In genomic region chr1:199629624-199630023, GRCh38 we compare ENCODE assay signal across 20 cellular contexts.
DNase-seq lines count a peak whose midpoint lies in the region; ATAC-seq, FAIRE-seq and TF ChIP-seq lines count a peak whose summit lies in the region.
"Had no signal": no experiment of that assay in that cellular context is flagged by ENCODE, and none has a peak within 500 bp of the region (broad histone marks: within the 10 kb centered on the region; RNA-seq: fewer than 3 reads in every experiment).

No MANE protein-coding gene starts in this region.

- no peaks in the 10 kb centered on the region for H3K27me3 ChIP-seq in Loucy (ENCODE audit: insufficient read depth, low read length, poor library complexity, severe bottlenecking)
- H3K27me3 ChIP-seq in GM12878 (replicated peaks in 1 of 2; ENCODE audit: control insufficient read depth in 2 of 2, insufficient read depth in 2 of 2, low read length in 1 of 2): no peaks in the 10 kb centered on the region
- no peaks in the 10 kb centered on the region for H3K27me3 ChIP-seq in keratinocyte (ENCODE audit: control insufficient read depth, extremely low read depth, insufficient read depth, low read length)
- no peaks in the 10 kb centered on the region for H3K27me3 ChIP-seq in CD8-positive, alpha-beta memory T cell (ENCODE audit: insufficient read depth, low read length, poor library complexity, severe bottlenecking)

- TF ChIP-seq EP300 in GM12878 (IDR thresholded peaks at IDR 0.05; ENCODE audit: borderline replicate concordance in 1 of 2, control insufficient read depth in 1 of 2, low read depth in 2 of 2, low read length in 2 of 2): no peak

- H3K4me1 ChIP-seq in Loucy (ENCODE audit: insufficient read depth, low read length, poor library complexity, severe bottlenecking) (peaks cover 15% of the 10 kb centered on the region), GM12878 (ENCODE audit: control insufficient read depth, insufficient read depth, low read length) (no peaks in the 10 kb centered on the region), keratinocyte (ENCODE audit: control insufficient read depth, extremely low read depth, insufficient read depth, low read length) (peaks cover 11% of the 10 kb centered on the region)
- H3K4me1 ChIP-seq in CD8-positive, alpha-beta memory T cell (ENCODE audit: insufficient read depth, low read length): no peaks in the 10 kb centered on the region
- H3K4me1 ChIP-seq: A549 had no signal

- peaks cover 4% of the 10 kb centered on the region for H3K9me3 Mint-ChIP-seq in activated CD8-positive, alpha-beta T cell treated with anti-CD3 and anti-CD28 coated beads, Interleukin-2, amount 10 ng/mL, durations not matched to agents 7 days and 5 days (ENCODE audit: insufficient read depth)
- peaks cover 2% of the 10 kb centered on the region for H3K9me3 Mint-ChIP-seq in activated CD8-positive, alpha-beta T cell treated with anti-CD3 and anti-CD28 coated beads for 36 hours
- peaks cover 0 to 21% (median 4%) of the 10 kb centered on the region in 5 donors for H3K9me3 Mint-ChIP-seq in CD8-positive, alpha-beta memory T cell
- H3K9me3 Mint-ChIP-seq in activated CD4-positive, alpha-beta T cell treated with anti-CD3 and anti-CD28 coated beads for 36 hours (ENCODE audit: low read depth): peaks cover 2% of the 10 kb centered on the region

- no peak for TF ChIP-seq RAD21 in GM12878 (IDR thresholded peaks at IDR 0.05; ENCODE audit: insufficient read depth, low read depth, low read length)

- CTCF ChIA-PET in activated CD8-positive, alpha-beta T cell treated with anti-CD3 and anti-CD28 coated beads, Interleukin-2, amount 10 ng/mL, durations not matched to agents 7 days and 5 days (lab: Charles Lee): no interaction called here
- CTCF ChIA-PET in activated CD8-positive, alpha-beta T cell treated with anti-CD3 and anti-CD28 coated beads for 36 hours (lab: Charles Lee): interaction anchor here (1.3 to 1.5 kb wide), 2 partner anchors 10 to 55 kb away, joined by 3 to 4 read pairs; no protein-coding TSS in a partner anchor
- CTCF ChIA-PET in GM12878 (lab: Yijun Ruan, JAX): interaction anchor here (0.6 to 1.4 kb wide), 2 partner anchors 11 to 334 kb away, joined by 3 read pairs; no protein-coding TSS in a partner anchor
- CTCF ChIA-PET in CD8-positive, alpha-beta memory T cell (lab: Charles Lee): no interaction called here
- CTCF ChIA-PET in activated CD4-positive, alpha-beta T cell treated with anti-CD3 and anti-CD28 coated beads for 36 hours (lab: Charles Lee): no interaction called here

- no peak overlapping the region for H3K27ac Mint-ChIP-seq in activated CD8-positive, alpha-beta T cell treated with anti-CD3 and anti-CD28 coated beads, Interleukin-2, amount 10 ng/mL, durations not matched to agents 7 days and 5 days
- no peak overlapping the region for H3K27ac Mint-ChIP-seq in activated CD8-positive, alpha-beta T cell treated with anti-CD3 and anti-CD28 coated beads for 36 hours
- H3K27ac Mint-ChIP-seq in CD8-positive, alpha-beta memory T cell: no peak overlapping the region
- no peak overlapping the region for H3K27ac Mint-ChIP-seq in activated CD4-positive, alpha-beta T cell treated with anti-CD3 and anti-CD28 coated beads for 36 hours
- H3K27ac Mint-ChIP-seq: CD4-positive, alpha-beta T cell; IgD-negative memory B cell had no signal

- H4K20me1 ChIP-seq in Loucy (ENCODE audit: insufficient read depth, low read length, poor library complexity, severe bottlenecking) (no peaks in the 10 kb centered on the region), GM12878 (ENCODE audit: control insufficient read depth, insufficient read depth) (no peaks in the 10 kb centered on the region), keratinocyte (ENCODE audit: control insufficient read depth, extremely low read depth, insufficient read depth, low read length) (no peaks in the 10 kb centered on the region)

- no peak for TF ChIP-seq CTCF in activated CD8-positive, alpha-beta T cell treated with anti-CD3 and anti-CD28 coated beads for 36 hours (IDR thresholded peaks at IDR 0.05)
- TF ChIP-seq CTCF in Loucy (conservative IDR thresholded peaks at IDR 0.05; ENCODE audit: low read length): no peak
- TF ChIP-seq CTCF in GM12878 (IDR thresholded peaks at IDR 0.05 in 2 of 3, conservative IDR thresholded peaks at IDR 0.05 in 1 of 3; ENCODE audit: control insufficient read depth in 2 of 3, extremely low read depth in 1 of 3, insufficient read depth in 1 of 3, low read depth in 3 of 3, low read length in 3 of 3): no peak
- TF ChIP-seq CTCF in keratinocyte (optimal IDR thresholded peaks at IDR 0.05 in 1 of 3, IDR thresholded peaks at IDR 0.05 in 1 of 3, conservative IDR thresholded peaks at IDR 0.05 in 1 of 3; ENCODE audit: extremely low read depth in 1 of 3, insufficient read depth in 2 of 3, low read length in 3 of 3): no peak

- peak; percentile 25 for DNase-seq in activated CD8-positive, alpha-beta T cell treated with anti-CD3 and anti-CD28 coated beads, Interleukin-2, amount 10 ng/mL, durations not matched to agents 7 days and 5 days
- DNase-seq in activated CD8-positive, alpha-beta T cell treated with anti-CD3 and anti-CD28 coated beads for 36 hours: no peak
- DNase-seq in GM12878 (ENCODE audit: low read depth, low spot score) (no peak), keratinocyte (ENCODE audit: low read depth, low spot score) (no peak), iPS-NIHi7 (ENCODE audit: extremely low spot score) (no peak)
- DNase-seq in CD8-positive, alpha-beta memory T cell: no peak
- no peak for DNase-seq in activated CD4-positive, alpha-beta T cell treated with anti-CD3 and anti-CD28 coated beads for 36 hours
- DNase-seq: AML-193; CD4-positive, alpha-beta T cell; DMS79 treated with DMSO at 0.1 percent for 48 hours; EL; GOT3; H9 had no signal

- H3K79me2 ChIP-seq in Loucy (ENCODE audit: insufficient read depth, low read length) (no peaks in the 10 kb centered on the region), GM12878 (ENCODE audit: control insufficient read depth, insufficient read depth, low read length) (no peaks in the 10 kb centered on the region), keratinocyte (ENCODE audit: control insufficient read depth, insufficient read depth, low read length) (no peaks in the 10 kb centered on the region)

- H3K4me3 Mint-ChIP-seq in activated CD8-positive, alpha-beta T cell treated with anti-CD3 and anti-CD28 coated beads, Interleukin-2, amount 10 ng/mL, durations not matched to agents 7 days and 5 days: no peak overlapping the region
- H3K4me3 Mint-ChIP-seq in activated CD8-positive, alpha-beta T cell treated with anti-CD3 and anti-CD28 coated beads for 36 hours: no peak overlapping the region
- H3K4me3 Mint-ChIP-seq in CD8-positive, alpha-beta memory T cell: no peak overlapping the region
- no peak overlapping the region for H3K4me3 Mint-ChIP-seq in activated CD4-positive, alpha-beta T cell treated with anti-CD3 and anti-CD28 coated beads for 36 hours
- H3K4me3 Mint-ChIP-seq: CD4-positive, alpha-beta T cell; H9; IgD-negative memory B cell had no signal

- no peaks in the 10 kb centered on the region for H3F3A ChIP-seq in Loucy (ENCODE audit: low read depth)

- H3K27me3 Mint-ChIP-seq in activated CD8-positive, alpha-beta T cell treated with anti-CD3 and anti-CD28 coated beads, Interleukin-2, amount 10 ng/mL, durations not matched to agents 7 days and 5 days (ENCODE audit: low read depth): peaks cover 2% of the 10 kb centered on the region
- H3K27me3 Mint-ChIP-seq in activated CD8-positive, alpha-beta T cell treated with anti-CD3 and anti-CD28 coated beads for 36 hours: peaks cover 12% of the 10 kb centered on the region
- H3K27me3 Mint-ChIP-seq in CD8-positive, alpha-beta memory T cell: peaks cover 0 to 27% of the 10 kb centered on the region in 2 donors
- H3K27me3 Mint-ChIP-seq in activated CD4-positive, alpha-beta T cell treated with anti-CD3 and anti-CD28 coated beads for 36 hours: peaks cover 12% of the 10 kb centered on the region

- H3K9me3 ChIP-seq in Loucy (ENCODE audit: insufficient read depth, low read depth, low read length): no peaks in the 10 kb centered on the region
- H3K9me3 ChIP-seq in GM12878 (replicated peaks; ENCODE audit: control insufficient read depth, insufficient read depth, low read length): no peaks in the 10 kb centered on the region
- no peaks in the 10 kb centered on the region for H3K9me3 ChIP-seq in keratinocyte (ENCODE audit: control insufficient read depth, low read depth, low read length)
- no peaks in the 10 kb centered on the region for H3K9me3 ChIP-seq in CD8-positive, alpha-beta memory T cell (ENCODE audit: low read length)
- H3K9me3 ChIP-seq: A549 had no signal

- no peaks in the 10 kb centered on the region for H3K9me2 ChIP-seq in Loucy (replicated peaks; ENCODE audit: low read depth, low read length)

- H3K9ac ChIP-seq in Loucy (ENCODE audit: low read depth, low read length, poor library complexity, severe bottlenecking) (no peak overlapping the region), GM12878 (ENCODE audit: control insufficient read depth, insufficient read depth, low read length) (no peak overlapping the region), keratinocyte (ENCODE audit: control insufficient read depth, extremely low read depth, insufficient read depth, low read length) (no peak overlapping the region)

- intact Hi-C loops in activated CD8-positive, alpha-beta T cell treated with anti-CD3 and anti-CD28 coated beads for 36 hours (cut with micrococcal nuclease): no loop called here
- intact Hi-C loops in GM12878 (cut with micrococcal nuclease; ENCODE audit: unreplicated experiment): no loop called here
- intact Hi-C loops in activated CD4-positive, alpha-beta T cell treated with anti-CD3 and anti-CD28 coated beads for 36 hours (cut with DNase I, micrococcal nuclease): no loop called here

- SMC1A ChIA-PET in GM12878 (lab: Charles Lee; ENCODE audit: uncharacterized antibody, unreplicated experiment): no interaction called here

- POLR2A ChIA-PET in activated CD8-positive, alpha-beta T cell treated with anti-CD3 and anti-CD28 coated beads, Interleukin-2, amount 10 ng/mL, durations not matched to agents 7 days and 5 days (lab: Charles Lee): no interaction called here
- POLR2A ChIA-PET in activated CD8-positive, alpha-beta T cell treated with anti-CD3 and anti-CD28 coated beads for 36 hours (lab: Charles Lee): interaction anchor here (1.1 kb wide), 1 partner anchor 14 kb away, joined by 3 read pairs; no protein-coding TSS in a partner anchor
- POLR2A ChIA-PET in GM12878 (lab: Charles Lee): no interaction called here
- POLR2A ChIA-PET in CD8-positive, alpha-beta memory T cell (lab: Charles Lee): no interaction called here
- POLR2A ChIA-PET in activated CD4-positive, alpha-beta T cell treated with anti-CD3 and anti-CD28 coated beads for 36 hours (lab: Charles Lee): no interaction called here

- dilution Hi-C loops in keratinocyte (cut with MboI; ENCODE audit: extremely low pct_ligation_motif_present, low sequenced_read_pairs): no loop called here

- peak overlapping the region; percentile 26 for H3K4me2 ChIP-seq in Loucy (ENCODE audit: low read depth, low read length, poor library complexity, severe bottlenecking)
- no peak overlapping the region for H3K4me2 ChIP-seq in GM12878 (ENCODE audit: control insufficient read depth, insufficient read depth)
- peak overlapping the region; percentile 16 for H3K4me2 ChIP-seq in keratinocyte (ENCODE audit: control insufficient read depth, extremely low read depth, insufficient read depth, low read depth, low read length)
- H3K4me2 ChIP-seq: A549 had no signal

- RAD21 ChIA-PET in GM12878 (lab: Charles Lee; ENCODE audit: unreplicated experiment): no interaction called here

- TF ChIP-seq POLR2A in GM12878 (IDR thresholded peaks at IDR 0.05; ENCODE audit: low read depth, low read length): no peak

- H3K27ac ChIP-seq in GM12878 (ENCODE audit: control insufficient read depth, insufficient read depth) (no peak overlapping the region), keratinocyte (ENCODE audit: control insufficient read depth, insufficient read depth, low read length) (no peak overlapping the region)
- H3K27ac ChIP-seq in CD8-positive, alpha-beta memory T cell (ENCODE audit: low read depth, low read length): no peak overlapping the region
- H3K27ac ChIP-seq: 22Rv1, A549, C4-2B had no signal

- no peaks in the 10 kb centered on the region for H3K9me1 ChIP-seq in keratinocyte (ENCODE audit: control insufficient read depth, extremely low read depth, insufficient read depth, low read length)

- in situ Hi-C loops in GM12878 (cut with MboI): no loop called here

- peaks cover 7% of the 10 kb centered on the region for H3K4me1 Mint-ChIP-seq in activated CD8-positive, alpha-beta T cell treated with anti-CD3 and anti-CD28 coated beads, Interleukin-2, amount 10 ng/mL, durations not matched to agents 7 days and 5 days (ENCODE audit: low read depth)
- peaks cover 4% of the 10 kb centered on the region for H3K4me1 Mint-ChIP-seq in activated CD8-positive, alpha-beta T cell treated with anti-CD3 and anti-CD28 coated beads for 36 hours (ENCODE audit: low read depth)
- H3K4me1 Mint-ChIP-seq in CD8-positive, alpha-beta memory T cell: peaks cover 2 to 8% (median 5%) of the 10 kb centered on the region in 3 donors
- H3K4me1 Mint-ChIP-seq in activated CD4-positive, alpha-beta T cell treated with anti-CD3 and anti-CD28 coated beads for 36 hours: peaks cover 8% of the 10 kb centered on the region

- H3K36me3 ChIP-seq in Loucy (ENCODE audit: insufficient read depth, low read length): no peaks in the 10 kb centered on the region
- no peaks in the 10 kb centered on the region for H3K36me3 ChIP-seq in GM12878 (ENCODE audit: control insufficient read depth in 2 of 2, insufficient read depth in 2 of 2, low read length in 1 of 2)
- H3K36me3 ChIP-seq in keratinocyte (ENCODE audit: control insufficient read depth in 2 of 2, extremely low read depth in 1 of 2, insufficient read depth in 2 of 2, low read length in 2 of 2): no peaks in the 10 kb centered on the region
- no peaks in the 10 kb centered on the region for H3K36me3 ChIP-seq in CD8-positive, alpha-beta memory T cell (ENCODE audit: insufficient read depth, low read length)

- H3K36me3 Mint-ChIP-seq in activated CD8-positive, alpha-beta T cell treated with anti-CD3 and anti-CD28 coated beads, Interleukin-2, amount 10 ng/mL, durations not matched to agents 7 days and 5 days (ENCODE audit: low read depth): no peaks in the 10 kb centered on the region
- H3K36me3 Mint-ChIP-seq in activated CD8-positive, alpha-beta T cell treated with anti-CD3 and anti-CD28 coated beads for 36 hours (ENCODE audit: low read depth): no peaks in the 10 kb centered on the region
- H3K36me3 Mint-ChIP-seq in CD8-positive, alpha-beta memory T cell: no peaks in the 10 kb centered on the region
- H3K36me3 Mint-ChIP-seq in activated CD4-positive, alpha-beta T cell treated with anti-CD3 and anti-CD28 coated beads for 36 hours (ENCODE audit: low read depth): no peaks in the 10 kb centered on the region

- H2AFZ ChIP-seq in Loucy (ENCODE audit: low read length) (no peak overlapping the region), GM12878 (ENCODE audit: control insufficient read depth, low read depth, low read length) (no peak overlapping the region), keratinocyte (ENCODE audit: control insufficient read depth, low read length) (peak overlapping the region; percentile 86)

- ATAC-seq in activated CD8-positive, alpha-beta T cell treated with anti-CD3 and anti-CD28 coated beads, Interleukin-2, amount 10 ng/mL, durations not matched to agents 7 days and 5 days: no peak
- no peak for ATAC-seq in activated CD8-positive, alpha-beta T cell treated with anti-CD3 and anti-CD28 coated beads for 36 hours
- ATAC-seq in GM12878: no peak
- no peak for ATAC-seq in activated CD4-positive, alpha-beta T cell treated with anti-CD3 and anti-CD28 coated beads for 36 hours
- ATAC-seq: A549, HepG2 had no signal

- FAIRE-seq in GM12878 (lab: Jason Lieb, UNC): no peak
- peak; percentile 97 for FAIRE-seq in keratinocyte (lab: Jason Lieb, UNC)
- FAIRE-seq: A549, GM12892, HepG2 had no signal

- H3K4me3 ChIP-seq in Loucy (ENCODE audit: low read length, poor library complexity, severe bottlenecking) (no peak overlapping the region), GM12878 (no peak overlapping the region), keratinocyte (ENCODE audit: control insufficient read depth in 2 of 3, extremely low read depth in 1 of 3, insufficient read depth in 2 of 3, low read depth in 1 of 3, low read length in 3 of 3) (no peak overlapping the region)
- no peak overlapping the region for H3K4me3 ChIP-seq in CD8-positive, alpha-beta memory T cell (ENCODE audit: low read length)
- H3K4me3 ChIP-seq: A549 had no signal

- BruUV-seq in GM12878 (replicated peaks; lab: Mats Ljungman, UMichigan): no TSS peak

- WGBS in GM12878 (ENCODE audit: insufficient coverage, insufficient replicate concordance, low lambda C conversion rate, missing lambda C conversion rate): 36% methylated on average over 4 of the region's 4 CpGs

Comparison
In these comparisons a context has a peak if more than half of its experiments do, and no peak if none do; other contexts are left out.
1. CTCF ChIA-PET loops: an anchor here in activated CD8-positive, alpha-beta T cell treated with anti-CD3 and anti-CD28 coated beads for 36 hours (1.3 to 1.5 kb wide) and GM12878 (0.6 to 1.4 kb wide); none called in activated CD8-positive, alpha-beta T cell treated with anti-CD3 and anti-CD28 coated beads, Interleukin-2, amount 10 ng/mL, durations not matched to agents 7 days and 5 days, CD8-positive, alpha-beta memory T cell and activated CD4-positive, alpha-beta T cell treated with anti-CD3 and anti-CD28 coated beads for 36 hours.